ENCODE assay signal across 31 cellular contexts in genomic region chr3:22012471-22012870, GRCh38.
A peak's percentile ranks its signal among the peaks of the same experiment; 100 is the strongest.
DNase-seq lines count a peak whose midpoint lies in the region; ATAC-seq and TF ChIP-seq lines count a peak whose summit lies in the region.
"Had no signal": no experiment of that assay in that cellular context is flagged by ENCODE, and none has a peak within 500 bp of the region (broad histone marks: within the 10 kb centered on the region; RNA-seq: fewer than 3 reads in every experiment).

No MANE protein-coding gene starts in this region.

- TF ChIP-seq CTCF in PC-3 (conservative IDR thresholded peaks at IDR 0.05; ENCODE audit: low read depth, low read length) (no peak), fibroblast of mammary gland (conservative IDR thresholded peaks at IDR 0.05; ENCODE audit: control insufficient read depth, insufficient read depth, low read depth, low read length) (no peak), retinal pigment epithelial cell (conservative IDR thresholded peaks at IDR 0.05; ENCODE audit: low read depth, low read length) (no peak), GM10248 (IDR thresholded peaks at IDR 0.05; ENCODE audit: control extremely low read depth, extremely low read depth, low read depth, missing control alignments) (no peak)

- no peaks in the 10 kb centered on the region for H3K79me2 ChIP-seq in PC-3 (ENCODE audit: low read length)

- no peak overlapping the region for H3K4me2 ChIP-seq in PC-3 (ENCODE audit: low read length)

- DNase-seq in GM03348 (ENCODE audit: low spot score) (peak; percentile 25), PC-3 (peak; percentile 14), fibroblast of mammary gland (ENCODE audit: low read depth) (peak; percentile 73), retinal pigment epithelial cell (ENCODE audit: low read depth) (peak; percentile 98), GM10248 (ENCODE audit: extremely low spot score) (no peak), NCI-H69 (lab: John Stamatoyannopoulos, UW) (no peak)
- DNase-seq: activated CD4-positive, alpha-beta memory T cell treated with anti-CD3 and anti-CD28 coated beads, Interleukin-2, amount 10 ng/mL, durations not matched to agents 7 days and 5 days; activated CD4-positive, alpha-beta T cell treated with anti-CD3 and anti-CD28 coated beads for 1 hour; activated CD8-positive, alpha-beta memory T cell treated with anti-CD3 and anti-CD28 coated beads, Interleukin-2, amount 50 U/mL, for 48 hours; activated naive CD4-positive, alpha-beta T cell treated with anti-CD3 and anti-CD28 coated beads, Interleukin-2, amount 50 U/mL, for 16 hours; amygdala; Caco-2; DMS79 treated with DMSO at 0.1 percent for 48 hours; endodermal cell; GOT3; HFFc6; hippocampal formation; left ventricle myocardium superior; NCI-H1105 treated with DMSO at 0.1 percent for 48 hours; NCI-H1930; NCI-H526; ovary; retina; SJCRH30; spleen; T-helper 1 cell had no signal

- no peak for ATAC-seq in PC-3
- no peak for ATAC-seq in GM18861 (IDR thresholded peaks at IDR 0.05; ENCODE audit: unreplicated experiment)
- ATAC-seq: activated T-helper 17 cell treated with anti-CD3 and anti-CD28 coated beads, Interleukin-2, amount 50 U/mL, for 72 hours; left ventricle myocardium superior had no signal

- intact Hi-C loops in PC-3 (cut with micrococcal nuclease): no loop called here

- no TSS peak for BruUV-seq in PC-3 (replicated peaks; lab: Mats Ljungman, UMichigan)

- H3K4me3 ChIP-seq in PC-3 (ENCODE audit: low read length): no peak overlapping the region
- H3K4me3 ChIP-seq in fibroblast of mammary gland (ENCODE audit: control insufficient read depth, low read depth, low read length): no peak overlapping the region
- H3K4me3 ChIP-seq in retinal pigment epithelial cell (ENCODE audit: low read length): no peak overlapping the region
- H3K4me3 ChIP-seq: esophagus muscularis mucosa, ovary, SJCRH30, spleen, tibial nerve had no signal

- no peaks in the 10 kb centered on the region for H3F3A ChIP-seq in PC-3 (ENCODE audit: low read length, unreplicated experiment)

- H3K36me3 ChIP-seq in PC-3 (ENCODE audit: low read depth, low read length): no peaks in the 10 kb centered on the region
- H3K36me3 ChIP-seq: esophagus muscularis mucosa, ovary, SJCRH30, spleen, tibial nerve had no signal

- H3K9me3 ChIP-seq in PC-3 (ENCODE audit: low read length): no peaks in the 10 kb centered on the region
- H3K9me3 ChIP-seq: Caco-2, esophagus muscularis mucosa, ovary, SJCRH30, tibial nerve had no signal

- H3K4me1 ChIP-seq in PC-3 (ENCODE audit: insufficient read depth, low read length): no peaks in the 10 kb centered on the region
- H3K4me1 ChIP-seq: Caco-2, SJCRH30, spleen, tibial nerve had no signal

- H2AFZ ChIP-seq in PC-3 (ENCODE audit: low read length): no peak overlapping the region

- no peaks in the 10 kb centered on the region for H4K20me1 ChIP-seq in PC-3 (ENCODE audit: low read length)

- no peak overlapping the region for H3K27ac ChIP-seq in PC-3 (ENCODE audit: low read length)
- H3K27ac ChIP-seq: C4-2B, esophagus muscularis mucosa, ovary, SJCRH30, spleen, tibial nerve had no signal

- H3K9ac ChIP-seq in PC-3 (ENCODE audit: low read length): no peak overlapping the region

- H3K9me2 ChIP-seq in PC-3 (replicated peaks; ENCODE audit: low read length): no peaks in the 10 kb centered on the region

- no peaks in the 10 kb centered on the region for H3K27me3 ChIP-seq in PC-3 (ENCODE audit: low read length)
- H3K27me3 ChIP-seq: esophagus muscularis mucosa, ovary, SJCRH30, spleen, tibial nerve had no signal

- CTCF ChIA-PET in PC-3 (lab: Charles Lee): no interaction called here
- CTCF ChIA-PET in GM10248 (lab: Yijun Ruan, JAX): interaction anchor here (1.0 to 1.1 kb wide), 2 partner anchors 9 to 19 kb away, joined by 3 to 4 read pairs; no protein-coding TSS in a partner anchor

- POLR2A ChIA-PET in PC-3 (lab: Charles Lee; ENCODE audit: unreplicated experiment) (no interaction called here), GM10248 (lab: Yijun Ruan, JAX) (no interaction called here)

Comparison
In these comparisons a context has a peak if more than half of its experiments do, and no peak if none do; other contexts are left out.
1. DNase-seq: peak in GM03348 (single experiment), PC-3 (single experiment), fibroblast of mammary gland (single experiment) and retinal pigment epithelial cell (single experiment); none in GM10248 (single experiment) and NCI-H69 (single experiment).